8 cellular contexts compared by ENCODE assay signal in the genomic region with DNA sequence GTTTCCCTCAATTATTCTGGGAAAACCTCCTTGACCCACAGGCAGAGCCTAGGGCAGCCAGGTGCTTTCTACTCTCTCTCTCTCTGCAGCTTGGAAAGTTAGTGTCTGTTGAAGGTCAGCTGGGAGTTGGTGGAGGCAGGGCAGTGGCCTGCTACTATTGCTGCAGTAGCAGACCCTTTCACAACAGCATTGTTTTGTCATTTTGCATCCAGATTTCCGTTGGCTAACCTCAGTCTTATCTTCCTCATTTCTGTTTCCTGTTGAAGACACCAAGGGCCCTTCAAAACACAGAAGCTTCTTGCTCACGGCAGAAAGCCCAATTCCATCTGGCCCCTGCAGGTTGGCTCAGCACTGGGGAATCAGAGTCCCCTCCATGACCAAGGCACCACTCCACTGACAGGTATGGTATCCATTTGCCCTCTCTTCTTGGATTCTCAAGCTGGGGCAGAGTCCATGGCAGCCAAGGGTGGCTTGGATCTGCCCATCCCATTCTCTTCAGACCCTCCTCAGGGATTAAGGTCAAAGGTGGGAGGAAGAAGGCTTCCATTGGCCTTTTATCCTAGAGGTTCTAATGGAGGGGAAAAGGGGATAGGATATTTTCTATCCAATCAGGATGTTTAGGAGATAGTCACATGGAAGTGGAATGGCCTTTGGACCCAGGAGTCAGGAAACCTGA. TPM values are rescaled to one million over a fixed set of nuclear protein-coding genes. Genes with fewer than 3 reads are reported as not detected.
DNase-seq lines count a peak whose midpoint lies in the region; ATAC-seq and TF ChIP-seq lines count a peak whose summit lies in the region.

No MANE protein-coding gene starts in this region.

- H3K27ac ChIP-seq in skin epidermis = peak overlapping the region in 11 of 21 experiments; percentile 29 to 80 (median 56)
- H3K27ac ChIP-seq in prostate gland = no peak overlapping the region

- TF ChIP-seq POLR2A in GM18951 (IDR thresholded peaks at IDR 0.05; ENCODE audit: extremely low read depth, insufficient read depth, insufficient read length) = peak; percentile 32
- no peak for TF ChIP-seq POLR2A in prostate gland (IDR thresholded peaks at IDR 0.05)

- H3K4me1 Mint-ChIP-seq in activated CD8-positive, alpha-beta T cell treated with anti-CD3 and anti-CD28 coated beads, Interleukin-2, amount 10 ng/mL, durations not matched to agents 7 days and 5 days (ENCODE audit: low read depth) = peaks cover 88% of the 10 kb centered on the region

- H3K36me3 ChIP-seq in prostate gland = no peaks in the 10 kb centered on the region

- WGBS in prostate gland = 79% methylated on average over 2 of the region's 2 CpGs

- H3K9me3 Mint-ChIP-seq in activated CD8-positive, alpha-beta T cell treated with anti-CD3 and anti-CD28 coated beads, Interleukin-2, amount 10 ng/mL, durations not matched to agents 7 days and 5 days (ENCODE audit: insufficient read depth) = no peaks in the 10 kb centered on the region

- H3K27ac Mint-ChIP-seq in activated CD8-positive, alpha-beta T cell treated with anti-CD3 and anti-CD28 coated beads, Interleukin-2, amount 10 ng/mL, durations not matched to agents 7 days and 5 days = peak overlapping the region; percentile 89

- H3K27me3 ChIP-seq in prostate gland (replicated peaks; ENCODE audit: insufficient read depth) = no peaks in the 10 kb centered on the region

- H3K9me3 ChIP-seq in prostate gland = no peaks in the 10 kb centered on the region

- CTCF ChIA-PET in activated CD8-positive, alpha-beta T cell treated with anti-CD3 and anti-CD28 coated beads, Interleukin-2, amount 10 ng/mL, durations not matched to agents 7 days and 5 days (lab: Charles Lee) = interaction anchor here (1.1 kb wide), 1 partner anchor 29 kb away, joined by 4 read pairs; no protein-coding TSS in a partner anchor

- H3K4me1 ChIP-seq in prostate gland (replicated peaks) = no peaks in the 10 kb centered on the region

- peak; percentile 57 for DNase-seq in activated CD8-positive, alpha-beta T cell treated with anti-CD3 and anti-CD28 coated beads, Interleukin-2, amount 10 ng/mL, durations not matched to agents 7 days and 5 days
- DNase-seq in stimulated activated naive CD4-positive, alpha-beta T cell treated with Interleukin-2 at 50 U/mL for 16 hours (lab: John Stamatoyannopoulos, UW) = no peak
- DNase-seq in glomerular visceral epithelial cell (ENCODE audit: extremely low spot score) (no peak), NCI-H446 (lab: John Stamatoyannopoulos, UW) (no peak), prostate gland (ENCODE audit: low spot score) (no peak)

- peaks cover 50% of the 10 kb centered on the region for H3K36me3 Mint-ChIP-seq in activated CD8-positive, alpha-beta T cell treated with anti-CD3 and anti-CD28 coated beads, Interleukin-2, amount 10 ng/mL, durations not matched to agents 7 days and 5 days (ENCODE audit: low read depth)

- H3K27me3 Mint-ChIP-seq in activated CD8-positive, alpha-beta T cell treated with anti-CD3 and anti-CD28 coated beads, Interleukin-2, amount 10 ng/mL, durations not matched to agents 7 days and 5 days (ENCODE audit: low read depth) = no peaks in the 10 kb centered on the region

- in situ Hi-C loops in GM18951 (cut with MboI; ENCODE audit: low sequenced_read_pairs, unreplicated experiment) = loop anchor here (25.0 kb wide), 1 partner anchor 397 kb away; no protein-coding TSS in a partner anchor

- H3K4me3 ChIP-seq in skin epidermis (peak overlapping the region in 1 of 7 experiments; percentile 15), prostate gland (no peak overlapping the region)

- intact Hi-C loops in prostate gland (cut with DNase I) = no loop called here

- POLR2A ChIA-PET in activated CD8-positive, alpha-beta T cell treated with anti-CD3 and anti-CD28 coated beads, Interleukin-2, amount 10 ng/mL, durations not matched to agents 7 days and 5 days (lab: Charles Lee) = interaction anchor here (0.6 to 1.0 kb wide), 2 partner anchors 9 to 418 kb away, joined by 4 read pairs; no protein-coding TSS in a partner anchor

- TF ChIP-seq CTCF in prostate gland (IDR thresholded peaks at IDR 0.05) = no peak

- peak overlapping the region; percentile 68 for H3K4me3 Mint-ChIP-seq in activated CD8-positive, alpha-beta T cell treated with anti-CD3 and anti-CD28 coated beads, Interleukin-2, amount 10 ng/mL, durations not matched to agents 7 days and 5 days

- peak; percentile 39 for ATAC-seq in HG03135 (IDR thresholded peaks at IDR 0.05; ENCODE audit: unreplicated experiment)
- peak; percentile 53 for ATAC-seq in activated CD8-positive, alpha-beta T cell treated with anti-CD3 and anti-CD28 coated beads, Interleukin-2, amount 10 ng/mL, durations not matched to agents 7 days and 5 days

RNA-seq across cellular contexts. Expression of gene VSIG4, which starts 24.6 kb away (rescaled TPM):
- total RNA-seq in activated CD8-positive, alpha-beta T cell treated with anti-CD3 and anti-CD28 coated beads, Interleukin-2, amount 10 ng/mL, durations not matched to agents 7 days and 5 days = not detected
- total RNA-seq in prostate gland = 10 to 100 TPM; 14.5 to 31.5 TPM

Comparison
In these comparisons a context has a peak if more than half of its experiments do, and no peak if none do; other contexts are left out.
1. H3K27ac ChIP-seq: peak in skin epidermis (11 of 21); none in prostate gland (0 of 2).
2. RNA of gene VSIG4, which starts 24.6 kb away (total RNA-seq): 14.5 to 31.5 TPM in prostate gland; not detected in activated CD8-positive, alpha-beta T cell treated with anti-CD3 and anti-CD28 coated beads, Interleukin-2, amount 10 ng/mL, durations not matched to agents 7 days and 5 days; every median in the first group is over 10 times any median in the second.